ENCODE assay signal across 7 cellular contexts in genomic region chr4:169810325-169811323, GRCh38. TPM values are rescaled to one million over a fixed set of nuclear protein-coding genes. Genes with fewer than 3 reads are reported as not detected.
DNase-seq lines count a peak whose midpoint lies in the region; ATAC-seq and TF ChIP-seq lines count a peak whose summit lies in the region.

No MANE protein-coding gene starts in this region.

- H2AFZ ChIP-seq in neural cell (ENCODE audit: low read depth, low read length), result no peak overlapping the region

- no peaks in the 10 kb centered on the region for H3K36me3 ChIP-seq in DOHH2 (ENCODE audit: control insufficient read depth, low read length)
- H3K36me3 ChIP-seq in esophagus muscularis mucosa, result no peaks in the 10 kb centered on the region
- no peaks in the 10 kb centered on the region for H3K36me3 ChIP-seq in neural cell (ENCODE audit: insufficient read depth, low read length)

- H3K79me2 ChIP-seq in DOHH2 (ENCODE audit: control insufficient read depth, low read length) (no peaks in the 10 kb centered on the region), neural cell (replicated peaks; ENCODE audit: insufficient read depth, low read length) (no peaks in the 10 kb centered on the region)

- TF ChIP-seq EP300 in esophagus muscularis mucosa (IDR thresholded peaks at IDR 0.05) (no peak), neural cell (conservative IDR thresholded peaks at IDR 0.05; ENCODE audit: poor library complexity, severe bottlenecking) (no peak)

- H3K27me3 ChIP-seq in DOHH2 (ENCODE audit: control insufficient read depth, low read length), result no peaks in the 10 kb centered on the region
- peaks cover 0 to 8% (median 0%) of the 10 kb centered on the region in 4 donors for H3K27me3 ChIP-seq in esophagus muscularis mucosa
- no peaks in the 10 kb centered on the region for H3K27me3 ChIP-seq in neural cell (ENCODE audit: insufficient read depth, low read depth, low read length)

- DNase-seq in NCI-H1092 (lab: John Stamatoyannopoulos, UW), result peak; percentile 74
- peak; percentile 77 for DNase-seq in SK-N-DZ (ENCODE audit: low spot score)
- DNase-seq in esophagus muscularis mucosa (ENCODE audit: extremely low spot score), result no peak

- H3F3A ChIP-seq in DOHH2 (ENCODE audit: control insufficient read depth, insufficient read depth) (no peaks in the 10 kb centered on the region), neural cell (ENCODE audit: insufficient read depth, low read length, poor library complexity, severe bottlenecking) (no peaks in the 10 kb centered on the region)

- TF ChIP-seq POLR2A in esophagus muscularis mucosa (IDR thresholded peaks at IDR 0.05; ENCODE audit: low read depth), result no peak

- H3K4me1 ChIP-seq in DOHH2 (ENCODE audit: control insufficient read depth, low read length) (no peaks in the 10 kb centered on the region), esophagus muscularis mucosa (no peaks in the 10 kb centered on the region)

- TF ChIP-seq CTCF in DOHH2 (IDR thresholded peaks at IDR 0.05; ENCODE audit: low read depth, low read length, poor library complexity, severe bottlenecking) (peak; percentile 79), esophagus muscularis mucosa (IDR thresholded peaks at IDR 0.05) (peak; percentile 73 to 88 (median 81)), neural cell (IDR thresholded peaks at IDR 0.05; ENCODE audit: poor library complexity, severe bottlenecking) (peak; percentile 83)

- peak; percentile 78 for TF ChIP-seq RAD21 in neural cell (conservative IDR thresholded peaks at IDR 0.05)

- intact Hi-C loops in esophagus muscularis mucosa (cut with DNase I), result no loop called here

- H3K9ac ChIP-seq in neural cell (ENCODE audit: low read length), result no peak overlapping the region

- H4K20me1 ChIP-seq in DOHH2 (ENCODE audit: control insufficient read depth, insufficient read depth, low read depth, low read length) (no peaks in the 10 kb centered on the region), neural cell (ENCODE audit: insufficient read depth) (no peaks in the 10 kb centered on the region)

- H3K9me3 ChIP-seq in DOHH2 (ENCODE audit: control insufficient read depth, insufficient read depth, low read length) (no peaks in the 10 kb centered on the region), esophagus muscularis mucosa (no peaks in the 10 kb centered on the region), neural cell (ENCODE audit: low read length) (no peaks in the 10 kb centered on the region)

- H3K4me2 ChIP-seq in DOHH2 (ENCODE audit: low read length) (no peak overlapping the region), neural cell (ENCODE audit: low read length) (no peak overlapping the region)

- H3K4me3 ChIP-seq in DOHH2 (ENCODE audit: low read length) (no peak overlapping the region), esophagus muscularis mucosa (no peak overlapping the region), neural cell (ENCODE audit: low read length) (no peak overlapping the region)

- 29% methylated on average over 6 of the region's 6 CpGs for WGBS in esophagus muscularis mucosa

- no peaks in the 10 kb centered on the region for H3K9me2 ChIP-seq in DOHH2 (replicated peaks; ENCODE audit: control insufficient read depth, low read length)
- H3K9me2 ChIP-seq in neural cell (ENCODE audit: insufficient read depth, low read length), result no peaks in the 10 kb centered on the region

- no peak overlapping the region for H3K27ac ChIP-seq in DOHH2 (ENCODE audit: low read depth, low read length)
- no peak overlapping the region for H3K27ac ChIP-seq in esophagus muscularis mucosa (replicated peaks in 1 of 4)
- peak overlapping the region; percentile 65 for H3K27ac ChIP-seq in neural cell (ENCODE audit: low read length)

- ATAC-seq in GM21576 (IDR thresholded peaks at IDR 0.05; ENCODE audit: unreplicated experiment) (peak; percentile 49), HG03280 (IDR thresholded peaks at IDR 0.05; ENCODE audit: unreplicated experiment) (no peak)

TF ChIP-seq in neural cell, 6 proteins besides CTCF, POLR2A, EP300 and RAD21:
- peak; percentile 89 for TF ChIP-seq SMC3 (conservative IDR thresholded peaks at IDR 0.05; ENCODE audit: poor library complexity)
- no peak for TF ChIP-seq REST (IDR thresholded peaks at IDR 0.05; ENCODE audit: borderline replicate concordance)

RNA-seq across cellular contexts. Expression of gene HPF1, which starts 52.9 kb away (rescaled TPM):
- polyA plus RNA-seq in SK-N-DZ (2014; cell fraction: cytosol; rRNA removed), result 72.8 and 86.7 TPM in 2 replicates
- polyA plus RNA-seq in SK-N-DZ (2014; cell fraction: nucleus; rRNA removed), result 38.5 and 53.5 TPM in 2 replicates
- 10 to 100 TPM; 15.2 to 33.1 (median 17.7) TPM for total RNA-seq in esophagus muscularis mucosa
- 110 and 143 TPM in 2 replicates for polyA plus RNA-seq in neural cell
- 49.4 and 51.6 TPM in 2 replicates for polyA minus RNA-seq in neural cell
